1 cellular context compared by ENCODE assay signal in genomic region chr19:58407658-58408151, GRCh38.
TF ChIP-seq lines count a peak whose summit lies in the region.

No MANE protein-coding gene starts in this region.

TF ChIP-seq in K562, 482 proteins besides CTCF, POLR2A, EP300 and RAD21 (continued from another document):
- TF ChIP-seq, protein P1, sequence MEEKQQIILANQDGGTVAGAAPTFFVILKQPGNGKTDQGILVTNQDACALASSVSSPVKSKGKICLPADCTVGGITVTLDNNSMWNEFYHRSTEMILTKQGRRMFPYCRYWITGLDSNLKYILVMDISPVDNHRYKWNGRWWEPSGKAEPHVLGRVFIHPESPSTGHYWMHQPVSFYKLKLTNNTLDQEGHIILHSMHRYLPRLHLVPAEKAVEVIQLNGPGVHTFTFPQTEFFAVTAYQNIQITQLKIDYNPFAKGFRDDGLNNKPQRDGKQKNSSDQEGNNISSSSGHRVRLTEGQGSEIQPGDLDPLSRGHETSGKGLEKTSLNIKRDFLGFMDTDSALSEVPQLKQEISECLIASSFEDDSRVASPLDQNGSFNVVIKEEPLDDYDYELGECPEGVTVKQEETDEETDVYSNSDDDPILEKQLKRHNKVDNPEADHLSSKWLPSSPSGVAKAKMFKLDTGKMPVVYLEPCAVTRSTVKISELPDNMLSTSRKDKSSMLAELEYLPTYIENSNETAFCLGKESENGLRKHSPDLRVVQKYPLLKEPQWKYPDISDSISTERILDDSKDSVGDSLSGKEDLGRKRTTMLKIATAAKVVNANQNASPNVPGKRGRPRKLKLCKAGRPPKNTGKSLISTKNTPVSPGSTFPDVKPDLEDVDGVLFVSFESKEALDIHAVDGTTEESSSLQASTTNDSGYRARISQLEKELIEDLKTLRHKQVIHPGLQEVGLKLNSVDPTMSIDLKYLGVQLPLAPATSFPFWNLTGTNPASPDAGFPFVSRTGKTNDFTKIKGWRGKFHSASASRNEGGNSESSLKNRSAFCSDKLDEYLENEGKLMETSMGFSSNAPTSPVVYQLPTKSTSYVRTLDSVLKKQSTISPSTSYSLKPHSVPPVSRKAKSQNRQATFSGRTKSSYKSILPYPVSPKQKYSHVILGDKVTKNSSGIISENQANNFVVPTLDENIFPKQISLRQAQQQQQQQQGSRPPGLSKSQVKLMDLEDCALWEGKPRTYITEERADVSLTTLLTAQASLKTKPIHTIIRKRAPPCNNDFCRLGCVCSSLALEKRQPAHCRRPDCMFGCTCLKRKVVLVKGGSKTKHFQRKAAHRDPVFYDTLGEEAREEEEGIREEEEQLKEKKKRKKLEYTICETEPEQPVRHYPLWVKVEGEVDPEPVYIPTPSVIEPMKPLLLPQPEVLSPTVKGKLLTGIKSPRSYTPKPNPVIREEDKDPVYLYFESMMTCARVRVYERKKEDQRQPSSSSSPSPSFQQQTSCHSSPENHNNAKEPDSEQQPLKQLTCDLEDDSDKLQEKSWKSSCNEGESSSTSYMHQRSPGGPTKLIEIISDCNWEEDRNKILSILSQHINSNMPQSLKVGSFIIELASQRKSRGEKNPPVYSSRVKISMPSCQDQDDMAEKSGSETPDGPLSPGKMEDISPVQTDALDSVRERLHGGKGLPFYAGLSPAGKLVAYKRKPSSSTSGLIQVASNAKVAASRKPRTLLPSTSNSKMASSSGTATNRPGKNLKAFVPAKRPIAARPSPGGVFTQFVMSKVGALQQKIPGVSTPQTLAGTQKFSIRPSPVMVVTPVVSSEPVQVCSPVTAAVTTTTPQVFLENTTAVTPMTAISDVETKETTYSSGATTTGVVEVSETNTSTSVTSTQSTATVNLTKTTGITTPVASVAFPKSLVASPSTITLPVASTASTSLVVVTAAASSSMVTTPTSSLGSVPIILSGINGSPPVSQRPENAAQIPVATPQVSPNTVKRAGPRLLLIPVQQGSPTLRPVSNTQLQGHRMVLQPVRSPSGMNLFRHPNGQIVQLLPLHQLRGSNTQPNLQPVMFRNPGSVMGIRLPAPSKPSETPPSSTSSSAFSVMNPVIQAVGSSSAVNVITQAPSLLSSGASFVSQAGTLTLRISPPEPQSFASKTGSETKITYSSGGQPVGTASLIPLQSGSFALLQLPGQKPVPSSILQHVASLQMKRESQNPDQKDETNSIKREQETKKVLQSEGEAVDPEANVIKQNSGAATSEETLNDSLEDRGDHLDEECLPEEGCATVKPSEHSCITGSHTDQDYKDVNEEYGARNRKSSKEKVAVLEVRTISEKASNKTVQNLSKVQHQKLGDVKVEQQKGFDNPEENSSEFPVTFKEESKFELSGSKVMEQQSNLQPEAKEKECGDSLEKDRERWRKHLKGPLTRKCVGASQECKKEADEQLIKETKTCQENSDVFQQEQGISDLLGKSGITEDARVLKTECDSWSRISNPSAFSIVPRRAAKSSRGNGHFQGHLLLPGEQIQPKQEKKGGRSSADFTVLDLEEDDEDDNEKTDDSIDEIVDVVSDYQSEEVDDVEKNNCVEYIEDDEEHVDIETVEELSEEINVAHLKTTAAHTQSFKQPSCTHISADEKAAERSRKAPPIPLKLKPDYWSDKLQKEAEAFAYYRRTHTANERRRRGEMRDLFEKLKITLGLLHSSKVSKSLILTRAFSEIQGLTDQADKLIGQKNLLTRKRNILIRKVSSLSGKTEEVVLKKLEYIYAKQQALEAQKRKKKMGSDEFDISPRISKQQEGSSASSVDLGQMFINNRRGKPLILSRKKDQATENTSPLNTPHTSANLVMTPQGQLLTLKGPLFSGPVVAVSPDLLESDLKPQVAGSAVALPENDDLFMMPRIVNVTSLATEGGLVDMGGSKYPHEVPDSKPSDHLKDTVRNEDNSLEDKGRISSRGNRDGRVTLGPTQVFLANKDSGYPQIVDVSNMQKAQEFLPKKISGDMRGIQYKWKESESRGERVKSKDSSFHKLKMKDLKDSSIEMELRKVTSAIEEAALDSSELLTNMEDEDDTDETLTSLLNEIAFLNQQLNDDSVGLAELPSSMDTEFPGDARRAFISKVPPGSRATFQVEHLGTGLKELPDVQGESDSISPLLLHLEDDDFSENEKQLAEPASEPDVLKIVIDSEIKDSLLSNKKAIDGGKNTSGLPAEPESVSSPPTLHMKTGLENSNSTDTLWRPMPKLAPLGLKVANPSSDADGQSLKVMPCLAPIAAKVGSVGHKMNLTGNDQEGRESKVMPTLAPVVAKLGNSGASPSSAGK (IDR thresholded peaks at IDR 0.05): peak; percentile 72
- TF ChIP-seq ZNF146 (CRISPR knock-in tag; IDR thresholded peaks at IDR 0.05; ENCODE audit: unreplicated experiment) (no peak), DNMT1 (IDR thresholded peaks at IDR 0.05) (no peak), HDAC3 (IDR thresholded peaks at IDR 0.05; ENCODE audit: borderline replicate concordance, partially characterized antibody) (no peak), HMGN3 (IDR thresholded peaks at IDR 0.05; ENCODE audit: borderline replicate concordance, extremely low read depth, insufficient read length, low read depth, low read length) (no peak), ZNF507 (tag; conservative IDR thresholded peaks at IDR 0.05) (no peak), BRD4 (IDR thresholded peaks at IDR 0.05) (peak; percentile 40; the same call in 1 of the 2 replicates), ZFP30 (CRISPR knock-in tag; IDR thresholded peaks at IDR 0.05; ENCODE audit: borderline replicate concordance) (no peak), FIP1L1 (IDR thresholded peaks at IDR 0.05; ENCODE audit: low read depth, low read length, poor library complexity, severe bottlenecking) (no peak), ZNF134 (CRISPR knock-in tag; conservative IDR thresholded peaks at IDR 0.05) (0 out of 2 replicates have a peak, but pooled peaks have one; percentile 35), L3MBTL2 (IDR thresholded peaks at IDR 0.05) (peak; percentile 43; the same call in 1 of the 2 replicates), CHD1 (IDR thresholded peaks at IDR 0.05; ENCODE audit: low read length) (peak; percentile 96), CREM (IDR thresholded peaks at IDR 0.05; ENCODE audit: low read depth) (peak; percentile 59; the same call in 1 of the 2 replicates)
- TF ChIP-seq, protein P2, sequence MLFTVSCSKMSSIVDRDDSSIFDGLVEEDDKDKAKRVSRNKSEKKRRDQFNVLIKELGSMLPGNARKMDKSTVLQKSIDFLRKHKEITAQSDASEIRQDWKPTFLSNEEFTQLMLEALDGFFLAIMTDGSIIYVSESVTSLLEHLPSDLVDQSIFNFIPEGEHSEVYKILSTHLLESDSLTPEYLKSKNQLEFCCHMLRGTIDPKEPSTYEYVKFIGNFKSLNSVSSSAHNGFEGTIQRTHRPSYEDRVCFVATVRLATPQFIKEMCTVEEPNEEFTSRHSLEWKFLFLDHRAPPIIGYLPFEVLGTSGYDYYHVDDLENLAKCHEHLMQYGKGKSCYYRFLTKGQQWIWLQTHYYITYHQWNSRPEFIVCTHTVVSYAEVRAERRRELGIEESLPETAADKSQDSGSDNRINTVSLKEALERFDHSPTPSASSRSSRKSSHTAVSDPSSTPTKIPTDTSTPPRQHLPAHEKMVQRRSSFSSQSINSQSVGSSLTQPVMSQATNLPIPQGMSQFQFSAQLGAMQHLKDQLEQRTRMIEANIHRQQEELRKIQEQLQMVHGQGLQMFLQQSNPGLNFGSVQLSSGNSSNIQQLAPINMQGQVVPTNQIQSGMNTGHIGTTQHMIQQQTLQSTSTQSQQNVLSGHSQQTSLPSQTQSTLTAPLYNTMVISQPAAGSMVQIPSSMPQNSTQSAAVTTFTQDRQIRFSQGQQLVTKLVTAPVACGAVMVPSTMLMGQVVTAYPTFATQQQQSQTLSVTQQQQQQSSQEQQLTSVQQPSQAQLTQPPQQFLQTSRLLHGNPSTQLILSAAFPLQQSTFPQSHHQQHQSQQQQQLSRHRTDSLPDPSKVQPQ (CRISPR knock-in tag; IDR thresholded peaks at IDR 0.05; ENCODE audit: borderline replicate concordance): no peak
